In genomic region chr15:49458145-49458544, GRCh38 we compare ENCODE assay signal across 32 cellular contexts. TPM values are rescaled to one million over a fixed set of nuclear protein-coding genes. Genes with fewer than 3 reads are reported as not detected.
DNase-seq lines count a peak whose midpoint lies in the region; ATAC-seq, FAIRE-seq and TF ChIP-seq lines count a peak whose summit lies in the region.
"Had no signal": no experiment of that assay in that cellular context is flagged by ENCODE, and none has a peak within 500 bp of the region (broad histone marks: within the 10 kb centered on the region; RNA-seq: fewer than 3 reads in every experiment).

No MANE protein-coding gene starts in this region.

- no peaks in the 10 kb centered on the region for H3K36me3 ChIP-seq in BJ (ENCODE audit: control insufficient read depth, insufficient read depth, low read length)
- no peaks in the 10 kb centered on the region for H3K36me3 ChIP-seq in suprapubic skin
- no peaks in the 10 kb centered on the region for H3K36me3 ChIP-seq in kidney (ENCODE audit: control insufficient read depth in 1 of 2, insufficient read depth in 2 of 2, low read length in 2 of 2)
- H3K36me3 ChIP-seq: left lung, thyroid gland had no signal

- H3K27ac ChIP-seq in suprapubic skin (peak overlapping the region; percentile 60), kidney (ENCODE audit: low read depth in 2 of 2, low read length in 2 of 2) (no peak overlapping the region)
- H3K27ac ChIP-seq: RWPE1, thyroid gland had no signal

- no peak for FAIRE-seq in kidney (lab: Jason Lieb, UNC)

- ATAC-seq in HG03139 (IDR thresholded peaks at IDR 0.05; ENCODE audit: unreplicated experiment): no peak
- ATAC-seq: activated CD8-positive, alpha-beta T cell treated with anti-CD3 and anti-CD28 coated beads for 36 hours; activated naive CD4-positive, alpha-beta T cell treated with anti-CD3 and anti-CD28 coated beads, Interleukin-2, amount 50 U/mL, for 72 hours; left lung; naive thymus-derived CD4-positive, alpha-beta T cell; stimulated activated naive CD8-positive, alpha-beta T cell treated with anti-CD3 and anti-CD28 coated beads, Interleukin-15, amount 100 ng/mL, for 72 hours; T-helper 17 cell had no signal

- TF ChIP-seq EP300 in suprapubic skin (IDR thresholded peaks at IDR 0.05): no peak

- no peak for TF ChIP-seq CTCF in BJ (IDR thresholded peaks at IDR 0.05; ENCODE audit: insufficient read depth, low read depth, low read length)
- TF ChIP-seq CTCF in LNCaP clone FGC (IDR thresholded peaks at IDR 0.05; ENCODE audit: control insufficient read depth, extremely low read depth, insufficient read depth): no peak
- TF ChIP-seq CTCF in suprapubic skin (IDR thresholded peaks at IDR 0.05): no peak
- no peak for TF ChIP-seq CTCF in kidney (IDR thresholded peaks at IDR 0.05; ENCODE audit: borderline replicate concordance, extremely low read depth, insufficient read depth)

- peak; percentile 20 for DNase-seq in BJ (ENCODE audit: low read depth)
- peak; percentile 21 for DNase-seq in LNCaP clone FGC (ENCODE audit: low read depth)
- peak; percentile 48 for DNase-seq in fibroblast of peridontal ligament (ENCODE audit: extremely low read depth)
- no peak for DNase-seq in suprapubic skin (ENCODE audit: low spot score in 2 of 2)
- no peak for DNase-seq in SW 1271 (lab: John Stamatoyannopoulos, UW)
- DNase-seq in kidney: no peak
- no peak for DNase-seq in pons (ENCODE audit: low spot score)
- DNase-seq: activated CD4-positive, alpha-beta T cell treated with anti-CD3 and anti-CD28 coated beads for 1 hour; activated CD8-positive, alpha-beta T cell treated with anti-CD3 and anti-CD28 coated beads for 36 hours; aorta; CD4-positive, CD25-positive, alpha-beta regulatory T cell; effector CD8-positive, alpha-beta T cell; H7; left lung; MG63; naive thymus-derived CD4-positive, alpha-beta T cell; NCI-H1417 treated with DMSO at 0.1 percent for 48 hours; NCI-H2081; NCI-H226; NCI-H748 treated with DMSO at 0.1 percent for 48 hours; stimulated activated CD8-positive, alpha-beta memory T cell treated with anti-CD3 and anti-CD28 coated beads, Interleukin-4, amount 100 ng/mL, for 48 hours; stimulated activated naive CD8-positive, alpha-beta T cell treated with anti-CD3 and anti-CD28 coated beads, Interleukin-15, amount 100 ng/mL, for 72 hours; T-helper 17 cell; thyroid gland had no signal

- H3K9me3 ChIP-seq in suprapubic skin (no peaks in the 10 kb centered on the region), kidney (ENCODE audit: control insufficient read depth in 1 of 2, low read length in 2 of 2) (no peaks in the 10 kb centered on the region)
- H3K9me3 ChIP-seq: left lung, MG63, thyroid gland had no signal

- intact Hi-C loops in kidney (cut with DNase I): no loop called here

- no peak overlapping the region for H3K9ac ChIP-seq in kidney (ENCODE audit: low read length in 2 of 2)

- H3K4me1 ChIP-seq in suprapubic skin (peaks cover 29% of the 10 kb centered on the region), kidney (ENCODE audit: control insufficient read depth in 1 of 2, insufficient read depth in 1 of 2, low read depth in 1 of 2, low read length in 2 of 2) (no peaks in the 10 kb centered on the region)
- H3K4me1 ChIP-seq: left lung, thyroid gland had no signal

- H3K4me3 ChIP-seq in BJ (ENCODE audit: low read depth, low read length): no peak overlapping the region
- H3K4me3 ChIP-seq in LNCaP clone FGC (ENCODE audit: low read depth, low read length): no peak overlapping the region
- H3K4me3 ChIP-seq in suprapubic skin: no peak overlapping the region
- H3K4me3 ChIP-seq in kidney (ENCODE audit: low read length in 2 of 2): no peak overlapping the region
- H3K4me3 ChIP-seq: left lung, MG63, skin epidermis, thyroid gland had no signal

- H3K27me3 ChIP-seq in BJ (ENCODE audit: control insufficient read depth, insufficient read depth, low read length) (no peaks in the 10 kb centered on the region), suprapubic skin (no peaks in the 10 kb centered on the region)
- H3K27me3 ChIP-seq: left lung, MG63, thyroid gland had no signal

- CTCF ChIA-PET in BJ (lab: Yijun Ruan, JAX): no interaction called here

- POLR2A ChIA-PET in BJ (lab: Charles Lee): interaction anchor here (0.6 kb wide), 1 partner anchor 33 kb away, joined by 3 read pairs; no protein-coding TSS in a partner anchor

- TF ChIP-seq POLR2A in suprapubic skin (IDR thresholded peaks at IDR 0.05): no peak

- WGBS in suprapubic skin: 35% methylated on average over 2 of the region's 2 CpGs

RNA-seq across cellular contexts. Expression of gene FGF7, which starts 35.1 kb away (rescaled TPM):
- polyA plus RNA-seq in BJ (2011; rRNA removed): 12.7 and 30.4 TPM in 2 replicates
- polyA minus RNA-seq in BJ (2011; rRNA and poly(A)+ RNA removed): 16.1 and 17.9 TPM in 2 replicates
- 10 to 100 TPM in 3 of 4 donors, 1 to 10 TPM in 1; 5.5 to 24.1 (median 12.6) TPM for total RNA-seq in suprapubic skin
- total RNA-seq in kidney: 23.8 TPM
- 3.8 TPM for polyA plus RNA-seq in kidney (ENCODE audit: insufficient read depth, low read depth, low replicate concordance)
- total RNA-seq: activated CD8-positive, alpha-beta T cell treated with anti-CD3 and anti-CD28 coated beads for 36 hours; activated naive CD4-positive, alpha-beta T cell treated with anti-CD3 and anti-CD28 coated beads, Interleukin-2, amount 50 U/mL, for 72 hours; activated T-helper 2 cell treated with anti-CD3 and anti-CD28 coated beads, Interferon-gamma antibody, Interleukin-2, Interleukin-4, amounts not matched to agents 10 μg/mL and 5 μg/mL and 100 μg/mL, durations not matched to agents 14 hours and 24 hours and 36 hours; CD4-positive, CD25-positive, alpha-beta regulatory T cell; epithelial cell of proximal tubule; H7; HT-29; pulmonary artery endothelial cell had no signal

Comparison
In these comparisons a context has a peak if more than half of its experiments do, and no peak if none do; other contexts are left out.
1. DNase-seq: peak in BJ (single experiment), LNCaP clone FGC (single experiment) and fibroblast of peridontal ligament (single experiment); none in suprapubic skin (0 of 2), SW 1271 (0 of 2), kidney (single experiment) and pons (single experiment).